Comparison of ENCODE assay signal across 17 cellular contexts in genomic region chr12:23640754-23641153, GRCh38.
DNase-seq lines count a peak whose midpoint lies in the region; TF ChIP-seq lines count a peak whose summit lies in the region.
"Had no signal": no experiment of that assay in that cellular context is flagged by ENCODE, and none has a peak within 500 bp of the region (broad histone marks: within the 10 kb centered on the region; RNA-seq: fewer than 3 reads in every experiment).

No MANE protein-coding gene starts in this region.

- H3K36me3 ChIP-seq in iPS DF 6.9 (ENCODE audit: control insufficient read depth, insufficient read depth, low read length) (no peaks in the 10 kb centered on the region), SK-N-SH (replicated peaks in 1 of 2; ENCODE audit: control insufficient read depth in 1 of 2, insufficient read depth in 2 of 2, low read length in 1 of 2) (no peaks in the 10 kb centered on the region)

- WGBS in iPS DF 6.9 (ENCODE audit: insufficient coverage, insufficient read length), result no CpG with 5 or more reads among the region's 4 CpGs
- WGBS in SK-N-SH (ENCODE audit: low lambda C conversion rate), result 49% methylated on average over 4 of the region's 4 CpGs

- POLR2A ChIA-PET in SK-N-SH (lab: Yijun Ruan, JAX), result no interaction called here

- no peak for TF ChIP-seq CTCF in SK-N-SH (IDR thresholded peaks at IDR 0.05)

- DNase-seq in NCI-H82 (lab: John Stamatoyannopoulos, UW), result peak; percentile 16
- DNase-seq in NCI-H82 treated with DMSO at 0.1 percent for 48 hours (lab: John Stamatoyannopoulos, UW; ENCODE audit: unreplicated experiment), result no peak
- DNase-seq in NCI-H526 treated with DMSO at 0.1 percent for 48 hours (lab: John Stamatoyannopoulos, UW), result peak; percentile 37
- DNase-seq in iPS DF 6.9 (ENCODE audit: low read depth, low spot score), result peak; percentile 22
- no peak for DNase-seq in kidney tubule cell (ENCODE audit: low spot score)
- no peak for DNase-seq in stimulated activated naive CD4-positive, alpha-beta T cell treated with Interleukin-2 at 50 U/mL for 16 hours (lab: John Stamatoyannopoulos, UW)
- no peak for DNase-seq in SK-N-SH
- no peak for DNase-seq in activated gamma-delta T cell (lab: John Stamatoyannopoulos, UW)
- DNase-seq: 8988T; activated CD4-positive, alpha-beta T cell treated with anti-CD3 and anti-CD28 coated beads for 4 hours; activated naive CD8-positive, alpha-beta T cell treated with anti-CD3 and anti-CD28 coated beads for 36 hours; activated T-cell treated with anti-CD3 and anti-CD28 coated beads for 4 hours; CD4-positive, alpha-beta T cell; GF-D8; NCI-H2029 treated with DMSO at 0.1 percent for 48 hours; stimulated activated CD4-positive, alpha-beta T cell treated with anti-CD3 and anti-CD28 coated beads, Interleukin-4, amount 100 ng/mL, for 24 hours had no signal

- no peak overlapping the region for H3K27ac ChIP-seq in iPS DF 6.9 (ENCODE audit: low read length)
- H3K27ac ChIP-seq in SK-N-SH (ENCODE audit: low read depth in 2 of 2, low read length in 1 of 2), result no peak overlapping the region
- H3K27ac ChIP-seq: KMS-11 had no signal

- no peak overlapping the region for H3K4me2 ChIP-seq in SK-N-SH
- H3K4me2 ChIP-seq: KMS-11 had no signal

- H3K79me2 ChIP-seq in SK-N-SH (ENCODE audit: insufficient read depth), result no peaks in the 10 kb centered on the region

- TF ChIP-seq RAD21 in SK-N-SH (IDR thresholded peaks at IDR 0.05; ENCODE audit: low read length), result no peak

- CTCF ChIA-PET in SK-N-SH (lab: Yijun Ruan, JAX), result interaction anchor here (0.9 to 1.6 kb wide), 3 partner anchors 10 to 785 kb away, joined by 3 read pairs; no protein-coding TSS in a partner anchor

- no peak overlapping the region for H2AFZ ChIP-seq in SK-N-SH (ENCODE audit: low read depth)

- H3K9me2 ChIP-seq in SK-N-SH, result no peaks in the 10 kb centered on the region

- no peaks in the 10 kb centered on the region for H3F3A ChIP-seq in SK-N-SH (replicated peaks; ENCODE audit: insufficient read depth)

- H3K27me3 ChIP-seq in iPS DF 6.9 (ENCODE audit: control insufficient read depth, insufficient read depth, low read length) (no peaks in the 10 kb centered on the region), SK-N-SH (ENCODE audit: insufficient read depth) (no peaks in the 10 kb centered on the region)

- no peaks in the 10 kb centered on the region for H4K20me1 ChIP-seq in SK-N-SH (ENCODE audit: insufficient read depth)

- H3K9me3 ChIP-seq in iPS DF 6.9 (ENCODE audit: control insufficient read depth, insufficient read depth, low read length) (no peaks in the 10 kb centered on the region), SK-N-SH (no peaks in the 10 kb centered on the region)

- H3K4me1 ChIP-seq in iPS DF 6.9 (ENCODE audit: control insufficient read depth, insufficient read depth, low read length) (no peaks in the 10 kb centered on the region), SK-N-SH (ENCODE audit: control insufficient read depth in 1 of 2, insufficient read depth in 2 of 2, low read depth in 1 of 2, low read length in 1 of 2) (peaks cover 0 to 2% of the 10 kb centered on the region in 2 experiments; a peak in 1 of 4 replicates)

- H3K4me3 ChIP-seq in iPS DF 6.9 (ENCODE audit: low read length) (no peak overlapping the region), SK-N-SH (ENCODE audit: low read depth in 2 of 2, low read length in 1 of 2) (no peak overlapping the region)

- H3K9ac ChIP-seq in SK-N-SH, result no peak overlapping the region
- H3K9ac ChIP-seq: KMS-11 had no signal

- no peak for TF ChIP-seq EP300 in SK-N-SH (IDR thresholded peaks at IDR 0.05; ENCODE audit: borderline replicate concordance in 1 of 2, low read depth in 1 of 2, low read length in 1 of 2)

TF ChIP-seq in SK-N-SH, 30 proteins besides CTCF, POLR2A, EP300 and RAD21:
- TF ChIP-seq PBX3 (IDR thresholded peaks at IDR 0.05) (no peak), MAX (IDR thresholded peaks at IDR 0.05; ENCODE audit: low read depth) (no peak), USF1 (IDR thresholded peaks at IDR 0.05; ENCODE audit: borderline replicate concordance, low read depth) (no peak), ZBTB33 (IDR thresholded peaks at IDR 0.05; ENCODE audit: borderline replicate concordance, low read depth) (no peak), FOSL2 (IDR thresholded peaks at IDR 0.05; ENCODE audit: borderline replicate concordance, low read depth) (no peak), SIN3A (IDR thresholded peaks at IDR 0.05; ENCODE audit: borderline replicate concordance, low read depth, low read length) (no peak), RCOR1 (IDR thresholded peaks at IDR 0.05; ENCODE audit: low read length) (no peak)

Comparison
In these comparisons a context has a peak if more than half of its experiments do, and no peak if none do; other contexts are left out.
1. DNase-seq: peak in NCI-H82 (single experiment), NCI-H526 treated with DMSO at 0.1 percent for 48 hours (single experiment) and iPS DF 6.9 (single experiment); none in NCI-H82 treated with DMSO at 0.1 percent for 48 hours (single experiment), kidney tubule cell (single experiment), stimulated activated naive CD4-positive, alpha-beta T cell treated with Interleukin-2 at 50 U/mL for 16 hours (single experiment), SK-N-SH (single experiment) and activated gamma-delta T cell (single experiment).